In the genomic region with DNA sequence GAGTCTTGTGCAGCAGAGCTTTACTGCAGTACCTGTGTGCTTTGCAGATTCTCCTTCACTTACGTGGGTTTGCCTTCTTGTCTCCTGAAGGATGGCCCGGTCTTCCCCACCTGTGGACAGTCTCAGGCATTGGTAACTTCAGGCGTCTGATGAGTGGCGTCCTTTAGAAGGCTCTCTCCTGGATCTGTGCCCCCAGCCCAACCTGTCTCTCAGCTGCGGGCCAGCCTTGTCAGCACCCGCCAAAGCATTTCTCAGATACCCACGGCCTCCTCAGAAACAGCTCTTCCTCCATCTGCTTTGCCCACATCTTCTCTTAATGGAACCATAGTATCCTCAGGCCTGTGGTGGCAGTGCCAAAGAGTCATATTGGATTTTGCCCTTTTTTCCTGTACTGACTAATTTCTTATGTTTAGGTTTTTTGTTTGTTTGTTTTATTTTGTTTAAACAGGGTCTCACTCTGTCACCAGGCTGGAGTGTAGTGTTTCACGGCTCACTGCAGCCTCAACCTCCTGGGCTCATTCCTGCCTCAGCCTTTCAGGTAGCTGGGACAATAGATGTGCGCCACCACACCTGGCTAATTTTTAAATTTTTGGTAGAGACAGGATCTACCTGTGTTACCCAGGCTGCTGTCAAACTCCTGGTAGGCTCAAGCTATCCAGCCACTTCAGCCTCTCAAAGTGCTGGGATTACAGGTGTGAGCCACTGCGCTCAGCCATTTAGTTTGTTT, we compare ENCODE assay signal across 1 cellular context.
TF ChIP-seq lines count a peak whose summit lies in the region.

No MANE protein-coding gene starts in this region.

TF ChIP-seq in HepG2, 621 proteins besides CTCF, POLR2A, EP300 and RAD21 (continued from another document):
- TF ChIP-seq, protein P1, sequence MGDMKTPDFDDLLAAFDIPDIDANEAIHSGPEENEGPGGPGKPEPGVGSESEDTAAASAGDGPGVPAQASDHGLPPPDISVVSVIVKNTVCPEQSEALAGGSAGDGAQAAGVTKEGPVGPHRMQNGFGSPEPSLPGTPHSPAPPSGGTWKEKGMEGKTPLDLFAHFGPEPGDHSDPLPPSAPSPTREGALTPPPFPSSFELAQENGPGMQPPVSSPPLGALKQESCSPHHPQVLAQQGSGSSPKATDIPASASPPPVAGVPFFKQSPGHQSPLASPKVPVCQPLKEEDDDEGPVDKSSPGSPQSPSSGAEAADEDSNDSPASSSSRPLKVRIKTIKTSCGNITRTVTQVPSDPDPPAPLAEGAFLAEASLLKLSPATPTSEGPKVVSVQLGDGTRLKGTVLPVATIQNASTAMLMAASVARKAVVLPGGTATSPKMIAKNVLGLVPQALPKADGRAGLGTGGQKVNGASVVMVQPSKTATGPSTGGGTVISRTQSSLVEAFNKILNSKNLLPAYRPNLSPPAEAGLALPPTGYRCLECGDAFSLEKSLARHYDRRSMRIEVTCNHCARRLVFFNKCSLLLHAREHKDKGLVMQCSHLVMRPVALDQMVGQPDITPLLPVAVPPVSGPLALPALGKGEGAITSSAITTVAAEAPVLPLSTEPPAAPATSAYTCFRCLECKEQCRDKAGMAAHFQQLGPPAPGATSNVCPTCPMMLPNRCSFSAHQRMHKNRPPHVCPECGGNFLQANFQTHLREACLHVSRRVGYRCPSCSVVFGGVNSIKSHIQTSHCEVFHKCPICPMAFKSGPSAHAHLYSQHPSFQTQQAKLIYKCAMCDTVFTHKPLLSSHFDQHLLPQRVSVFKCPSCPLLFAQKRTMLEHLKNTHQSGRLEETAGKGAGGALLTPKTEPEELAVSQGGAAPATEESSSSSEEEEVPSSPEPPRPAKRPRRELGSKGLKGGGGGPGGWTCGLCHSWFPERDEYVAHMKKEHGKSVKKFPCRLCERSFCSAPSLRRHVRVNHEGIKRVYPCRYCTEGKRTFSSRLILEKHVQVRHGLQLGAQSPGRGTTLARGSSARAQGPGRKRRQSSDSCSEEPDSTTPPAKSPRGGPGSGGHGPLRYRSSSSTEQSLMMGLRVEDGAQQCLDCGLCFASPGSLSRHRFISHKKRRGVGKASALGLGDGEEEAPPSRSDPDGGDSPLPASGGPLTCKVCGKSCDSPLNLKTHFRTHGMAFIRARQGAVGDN (CRISPR knock-in tag; IDR thresholded peaks at IDR 0.05), result 0 out of 2 replicates have a peak, but pooled peaks have one; percentile 9
- no peak for TF ChIP-seq ZNF709 (CRISPR knock-in tag; IDR thresholded peaks at IDR 0.05)
- TF ChIP-seq ZBTB38 (CRISPR knock-in tag; IDR thresholded peaks at IDR 0.05), result 0 out of 2 replicates have a peak, but pooled peaks have one; percentile 35
- no peak for TF ChIP-seq KLF12 (CRISPR knock-in tag; IDR thresholded peaks at IDR 0.05; ENCODE audit: borderline replicate concordance)
- TF ChIP-seq ZSCAN20 (CRISPR knock-in tag; IDR thresholded peaks at IDR 0.05; ENCODE audit: borderline replicate concordance), result no peak
